11 cellular contexts compared by ENCODE assay signal in genomic region chrX:143635915-143636314, GRCh38. TPM values are rescaled to one million over a fixed set of nuclear protein-coding genes. Genes with fewer than 3 reads are reported as not detected.
DNase-seq lines count a peak whose midpoint lies in the region; FAIRE-seq and TF ChIP-seq lines count a peak whose summit lies in the region.
"Had no signal": no experiment of that assay in that cellular context is flagged by ENCODE, and none has a peak within 500 bp of the region (broad histone marks: within the 10 kb centered on the region; RNA-seq: fewer than 3 reads in every experiment).

Gene SLITRK4, minus strand, starts transcription at chrX:143636101. Its CDS starts 4,993 bp downstream, at chrX:143631108.

- no peak for TF ChIP-seq CTCF in subcutaneous adipose tissue (IDR thresholded peaks at IDR 0.05; ENCODE audit: low read depth)
- no peak for TF ChIP-seq CTCF in uterus (IDR thresholded peaks at IDR 0.05)

- peaks cover 0 to 5% of the 10 kb centered on the region in 2 donors for H3K27me3 ChIP-seq in uterus

- H3K36me3 ChIP-seq in mesodermal cell (ENCODE audit: control insufficient read depth, insufficient read depth, low read length), result no peaks in the 10 kb centered on the region
- H3K36me3 ChIP-seq in uterus, result no peaks in the 10 kb centered on the region

- no peak for FAIRE-seq in GM19239 (lab: Jason Lieb, UNC)

- WGBS in mesodermal cell (ENCODE audit: insufficient coverage in 2 of 2), 2 experiments, result 27% methylated on average over 2 of the region's 10 CpGs; no CpG with 5 or more reads in 1 of the 2 experiments

- no peaks in the 10 kb centered on the region for H3K9me3 ChIP-seq in mesodermal cell (ENCODE audit: control insufficient read depth, low read length)
- no peaks in the 10 kb centered on the region for H3K9me3 ChIP-seq in uterus

- H3K4me3 ChIP-seq in mesodermal cell (ENCODE audit: extremely low read depth, insufficient read depth, low read length, poor library complexity, severe bottlenecking), result peak within 1 kb of the TSS; percentile 39
- H3K4me3 ChIP-seq in uterus, result peak within 1 kb of the TSS in 1 of 2 donors; percentile 16

- peak; percentile 86 for DNase-seq in NCI-H69 (lab: John Stamatoyannopoulos, UW)
- peak; percentile 67 for DNase-seq in ecto neural progenitor cell (ENCODE audit: low spot score)
- no peak for DNase-seq in midbrain (lab: John Stamatoyannopoulos, UW)
- no peak for DNase-seq in GM19239 (ENCODE audit: insufficient read length, low spot score)
- no peak for DNase-seq in uterus
- DNase-seq in NOMO-1 treated with dmso at 0.1 percent for 144 hours (lab: John Stamatoyannopoulos, UW; ENCODE audit: unreplicated experiment), result no peak
- DNase-seq: effector CD4-positive, alpha-beta T cell; MV-4-11; naive B cell had no signal

- H3K27ac ChIP-seq in mesodermal cell (ENCODE audit: low read depth, low read length, severe bottlenecking), result peak within 1 kb of the TSS; percentile 16
- H3K27ac ChIP-seq in uterus, result no peak within 1 kb of the TSS

- intact Hi-C loops in uterus (cut with DNase I; ENCODE audit: low total_unique reads), result no loop called here

- H3K4me1 ChIP-seq in mesodermal cell (ENCODE audit: control insufficient read depth, insufficient read depth, low read length, poor library complexity, severe bottlenecking) (peaks cover 2% of the 10 kb centered on the region), uterus (no peaks in the 10 kb centered on the region)

- TF ChIP-seq POLR2A in uterus (IDR thresholded peaks at IDR 0.05), result no peak

RNA-seq across cellular contexts. Expression of gene SLITRK4, which starts in this region (rescaled TPM):
- polyA plus RNA-seq in mesodermal cell (2013, experiment 1 of 2), result 6.4 TPM
- polyA plus RNA-seq in mesodermal cell (2013, experiment 2 of 2), result 6.4 TPM
- total RNA-seq in subcutaneous adipose tissue, result 10 to 100 TPM in 3 of 4 donors, 1 to 10 TPM in 1; 6.2 to 55.1 (median 30.1) TPM
- 1 to 10 TPM in 1 of 4 donors, under 1 TPM in 1, not detected in 2; 0.27 to 2.3 TPM for total RNA-seq in uterus

Comparison
In these comparisons a context has a peak if more than half of its experiments do, and no peak if none do; other contexts are left out.
1. DNase-seq: peak in NCI-H69 (single experiment) and ecto neural progenitor cell (single experiment); none in midbrain (single experiment), GM19239 (single experiment), uterus (0 of 2) and NOMO-1 treated with dmso at 0.1 percent for 144 hours (single experiment).